ENCODE assay signal across 22 cellular contexts in the genomic region with DNA sequence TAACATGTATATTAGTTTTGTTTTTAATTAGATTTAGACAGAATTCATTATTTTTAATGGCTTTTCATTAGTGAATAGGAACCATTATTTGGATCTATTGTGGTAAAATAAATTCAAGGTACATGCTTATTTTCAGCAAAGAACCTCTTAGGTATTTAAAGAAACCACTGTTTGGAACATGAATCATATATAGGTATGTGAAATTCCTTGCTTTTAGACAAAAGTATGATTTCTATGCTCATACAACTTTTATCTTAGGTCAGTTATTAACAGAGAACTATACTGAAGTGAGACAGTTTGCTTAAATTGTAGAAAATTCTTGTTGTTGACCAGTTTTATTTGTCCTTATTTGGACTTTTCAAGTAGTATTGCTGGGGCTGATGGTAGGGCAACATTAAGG.
"Had no signal": no experiment of that assay in that cellular context is flagged by ENCODE, and none has a peak within 500 bp of the region (broad histone marks: within the 10 kb centered on the region; RNA-seq: fewer than 3 reads in every experiment).

No MANE protein-coding gene starts in this region.

- H3K36me3 ChIP-seq: Peyer's patch, WERI-Rb-1 had no signal

- DNase-seq: activated CD4-positive, alpha-beta memory T cell treated with anti-CD3 and anti-CD28 coated beads, Interleukin-2, amount 10 ng/mL, durations not matched to agents 7 days and 5 days; activated CD4-positive, alpha-beta T cell treated with anti-CD3 and anti-CD28 coated beads for 36 hours; activated CD4-positive, alpha-beta T cell treated with anti-CD3 and anti-CD28 coated beads, Interleukin-2, amount 50 U/mL, for 1 hour; activated effector memory CD4-positive, alpha-beta T cell treated with Interleukin-2 at 50 U/mL for 16 hours; activated naive CD4-positive, alpha-beta T cell; activated T-cell treated with anti-CD3 and anti-CD28 coated beads, Interleukin-2, amount 50 U/mL, for 1 hour; aorta; body of pancreas; MM.1S; NCI-H1105; NCI-H1436; NCI-H1694 treated with DMSO at 0.1 percent for 48 hours; NCI-H2081; NCI-H510A treated with DMSO at 0.1 percent for 48 hours; NCI-H69; NK-92 treated with Interleukin-12 subunit alpha and Interleukin-12 subunit beta, amount 100 ng/mL, for 24 hours; Peyer's patch; T-cell; T-helper 2 cell; T1000; WERI-Rb-1 had no signal

- H3K4me3 ChIP-seq: body of pancreas, Peyer's patch, SK-N-MC had no signal

- ATAC-seq: activated CD4-positive, alpha-beta T cell treated with anti-CD3 and anti-CD28 coated beads for 36 hours; body of pancreas; T-cell had no signal

- H3K9me3 ChIP-seq: body of pancreas, Peyer's patch had no signal

- H3K27ac ChIP-seq: body of pancreas, Peyer's patch, SK-N-MC, WERI-Rb-1 had no signal

- H3K4me1 ChIP-seq: body of pancreas had no signal

- H3K27me3 ChIP-seq: body of pancreas, Peyer's patch had no signal
